2 cellular contexts compared by ENCODE assay signal in genomic region chr7:15684834-15685233, GRCh38.
TF ChIP-seq lines count a peak whose summit lies in the region.

No MANE protein-coding gene starts in this region.

TF ChIP-seq in liver, 16 proteins besides CTCF, POLR2A, EP300 and RAD21:
- TF ChIP-seq, protein P1, sequence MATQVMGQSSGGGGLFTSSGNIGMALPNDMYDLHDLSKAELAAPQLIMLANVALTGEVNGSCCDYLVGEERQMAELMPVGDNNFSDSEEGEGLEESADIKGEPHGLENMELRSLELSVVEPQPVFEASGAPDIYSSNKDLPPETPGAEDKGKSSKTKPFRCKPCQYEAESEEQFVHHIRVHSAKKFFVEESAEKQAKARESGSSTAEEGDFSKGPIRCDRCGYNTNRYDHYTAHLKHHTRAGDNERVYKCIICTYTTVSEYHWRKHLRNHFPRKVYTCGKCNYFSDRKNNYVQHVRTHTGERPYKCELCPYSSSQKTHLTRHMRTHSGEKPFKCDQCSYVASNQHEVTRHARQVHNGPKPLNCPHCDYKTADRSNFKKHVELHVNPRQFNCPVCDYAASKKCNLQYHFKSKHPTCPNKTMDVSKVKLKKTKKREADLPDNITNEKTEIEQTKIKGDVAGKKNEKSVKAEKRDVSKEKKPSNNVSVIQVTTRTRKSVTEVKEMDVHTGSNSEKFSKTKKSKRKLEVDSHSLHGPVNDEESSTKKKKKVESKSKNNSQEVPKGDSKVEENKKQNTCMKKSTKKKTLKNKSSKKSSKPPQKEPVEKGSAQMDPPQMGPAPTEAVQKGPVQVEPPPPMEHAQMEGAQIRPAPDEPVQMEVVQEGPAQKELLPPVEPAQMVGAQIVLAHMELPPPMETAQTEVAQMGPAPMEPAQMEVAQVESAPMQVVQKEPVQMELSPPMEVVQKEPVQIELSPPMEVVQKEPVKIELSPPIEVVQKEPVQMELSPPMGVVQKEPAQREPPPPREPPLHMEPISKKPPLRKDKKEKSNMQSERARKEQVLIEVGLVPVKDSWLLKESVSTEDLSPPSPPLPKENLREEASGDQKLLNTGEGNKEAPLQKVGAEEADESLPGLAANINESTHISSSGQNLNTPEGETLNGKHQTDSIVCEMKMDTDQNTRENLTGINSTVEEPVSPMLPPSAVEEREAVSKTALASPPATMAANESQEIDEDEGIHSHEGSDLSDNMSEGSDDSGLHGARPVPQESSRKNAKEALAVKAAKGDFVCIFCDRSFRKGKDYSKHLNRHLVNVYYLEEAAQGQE (IDR thresholded peaks at IDR 0.05), result peak; percentile 10
- TF ChIP-seq YY1 (IDR thresholded peaks at IDR 0.05), result peak; percentile 8
- TF ChIP-seq HNF4G (IDR thresholded peaks at IDR 0.05), result no peak
- TF ChIP-seq FOXA1 (IDR thresholded peaks at IDR 0.05), result no peak
- TF ChIP-seq TAF1 (conservative IDR thresholded peaks at IDR 0.05), result no peak

TF ChIP-seq in HepG2, 621 proteins besides CTCF, POLR2A, EP300 and RAD21 (continued from another document):
- no peak for TF ChIP-seq HDAC6 (IDR thresholded peaks at IDR 0.05; ENCODE audit: low read depth, low read length)
- TF ChIP-seq ZNF292 (CRISPR knock-in tag; IDR thresholded peaks at IDR 0.05; ENCODE audit: borderline replicate concordance, low read depth), result no peak
- TF ChIP-seq, protein P2, sequence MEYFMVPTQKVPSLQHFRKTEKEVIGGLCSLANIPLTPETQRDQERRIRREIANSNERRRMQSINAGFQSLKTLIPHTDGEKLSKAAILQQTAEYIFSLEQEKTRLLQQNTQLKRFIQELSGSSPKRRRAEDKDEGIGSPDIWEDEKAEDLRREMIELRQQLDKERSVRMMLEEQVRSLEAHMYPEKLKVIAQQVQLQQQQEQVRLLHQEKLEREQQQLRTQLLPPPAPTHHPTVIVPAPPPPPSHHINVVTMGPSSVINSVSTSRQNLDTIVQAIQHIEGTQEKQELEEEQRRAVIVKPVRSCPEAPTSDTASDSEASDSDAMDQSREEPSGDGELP (IDR thresholded peaks at IDR 0.05; ENCODE audit: borderline replicate concordance, low read depth), result no peak
- TF ChIP-seq, protein P3, sequence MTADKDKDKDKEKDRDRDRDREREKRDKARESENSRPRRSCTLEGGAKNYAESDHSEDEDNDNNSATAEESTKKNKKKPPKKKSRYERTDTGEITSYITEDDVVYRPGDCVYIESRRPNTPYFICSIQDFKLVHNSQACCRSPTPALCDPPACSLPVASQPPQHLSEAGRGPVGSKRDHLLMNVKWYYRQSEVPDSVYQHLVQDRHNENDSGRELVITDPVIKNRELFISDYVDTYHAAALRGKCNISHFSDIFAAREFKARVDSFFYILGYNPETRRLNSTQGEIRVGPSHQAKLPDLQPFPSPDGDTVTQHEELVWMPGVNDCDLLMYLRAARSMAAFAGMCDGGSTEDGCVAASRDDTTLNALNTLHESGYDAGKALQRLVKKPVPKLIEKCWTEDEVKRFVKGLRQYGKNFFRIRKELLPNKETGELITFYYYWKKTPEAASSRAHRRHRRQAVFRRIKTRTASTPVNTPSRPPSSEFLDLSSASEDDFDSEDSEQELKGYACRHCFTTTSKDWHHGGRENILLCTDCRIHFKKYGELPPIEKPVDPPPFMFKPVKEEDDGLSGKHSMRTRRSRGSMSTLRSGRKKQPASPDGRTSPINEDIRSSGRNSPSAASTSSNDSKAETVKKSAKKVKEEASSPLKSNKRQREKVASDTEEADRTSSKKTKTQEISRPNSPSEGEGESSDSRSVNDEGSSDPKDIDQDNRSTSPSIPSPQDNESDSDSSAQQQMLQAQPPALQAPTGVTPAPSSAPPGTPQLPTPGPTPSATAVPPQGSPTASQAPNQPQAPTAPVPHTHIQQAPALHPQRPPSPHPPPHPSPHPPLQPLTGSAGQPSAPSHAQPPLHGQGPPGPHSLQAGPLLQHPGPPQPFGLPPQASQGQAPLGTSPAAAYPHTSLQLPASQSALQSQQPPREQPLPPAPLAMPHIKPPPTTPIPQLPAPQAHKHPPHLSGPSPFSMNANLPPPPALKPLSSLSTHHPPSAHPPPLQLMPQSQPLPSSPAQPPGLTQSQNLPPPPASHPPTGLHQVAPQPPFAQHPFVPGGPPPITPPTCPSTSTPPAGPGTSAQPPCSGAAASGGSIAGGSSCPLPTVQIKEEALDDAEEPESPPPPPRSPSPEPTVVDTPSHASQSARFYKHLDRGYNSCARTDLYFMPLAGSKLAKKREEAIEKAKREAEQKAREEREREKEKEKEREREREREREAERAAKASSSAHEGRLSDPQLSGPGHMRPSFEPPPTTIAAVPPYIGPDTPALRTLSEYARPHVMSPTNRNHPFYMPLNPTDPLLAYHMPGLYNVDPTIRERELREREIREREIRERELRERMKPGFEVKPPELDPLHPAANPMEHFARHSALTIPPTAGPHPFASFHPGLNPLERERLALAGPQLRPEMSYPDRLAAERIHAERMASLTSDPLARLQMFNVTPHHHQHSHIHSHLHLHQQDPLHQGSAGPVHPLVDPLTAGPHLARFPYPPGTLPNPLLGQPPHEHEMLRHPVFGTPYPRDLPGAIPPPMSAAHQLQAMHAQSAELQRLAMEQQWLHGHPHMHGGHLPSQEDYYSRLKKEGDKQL (CRISPR knock-in tag; IDR thresholded peaks at IDR 0.05; ENCODE audit: low read depth), result no peak
- no peak for TF ChIP-seq ZIK1 (CRISPR knock-in tag; IDR thresholded peaks at IDR 0.05; ENCODE audit: borderline replicate concordance, low read depth)
TF ChIP-seq in HepG2: peak in this region for 0.
